15 cellular contexts compared by ENCODE assay signal in the genomic region with DNA sequence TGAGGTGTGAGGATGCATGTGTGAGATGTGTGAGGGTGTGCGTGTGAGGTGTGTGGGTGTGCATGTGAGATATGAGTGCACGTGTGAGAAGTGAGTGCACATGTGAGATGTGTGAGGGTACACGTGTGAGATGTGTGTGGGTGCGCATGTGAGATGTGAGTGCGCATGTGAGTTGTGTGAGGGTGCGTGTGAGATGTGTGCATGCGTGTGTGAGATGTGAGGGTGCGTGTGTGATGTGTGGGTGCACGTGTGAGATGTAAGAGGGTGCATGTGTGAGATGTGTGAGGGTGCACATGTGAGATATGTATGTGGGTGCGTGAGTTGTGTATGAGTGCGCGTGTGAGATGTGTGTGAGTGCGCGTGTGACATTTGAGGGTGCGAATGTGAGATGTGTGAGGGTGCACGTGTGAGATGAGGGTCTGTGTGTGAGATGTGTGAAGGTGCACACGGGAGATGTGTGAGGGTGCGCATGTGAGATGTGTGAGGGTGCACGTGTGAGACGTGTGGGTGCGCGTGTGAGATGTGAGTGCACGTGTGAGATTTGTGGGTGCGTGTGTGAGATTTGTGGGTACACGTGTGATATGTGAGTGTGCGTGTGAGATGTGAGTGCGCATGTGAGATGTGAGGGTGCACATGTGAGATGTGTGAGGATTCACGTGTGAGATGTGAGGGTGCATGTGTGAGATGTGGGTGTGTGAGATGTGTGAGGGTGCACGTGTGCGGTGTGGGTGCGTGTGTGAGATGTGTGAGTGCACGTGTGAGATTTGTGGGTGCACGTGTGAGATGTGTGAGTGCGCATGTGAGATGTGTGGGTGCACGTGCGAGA.
"Had no signal": no experiment of that assay in that cellular context is flagged by ENCODE, and none has a peak within 500 bp of the region (broad histone marks: within the 10 kb centered on the region; RNA-seq: fewer than 3 reads in every experiment).

No MANE protein-coding gene starts in this region.

- H3K36me3 ChIP-seq: pancreas, thoracic aorta, uterus had no signal

- H3K27me3 ChIP-seq: dorsolateral prefrontal cortex, pancreas, uterus had no signal

- DNase-seq: activated CD4-positive, CD25-positive, alpha-beta regulatory T cell; activated CD8-positive, alpha-beta memory T cell treated with anti-CD3 and anti-CD28 coated beads, Interleukin-2, amount 50 U/mL, for 4 hours; activated CD8-positive, alpha-beta T cell treated with anti-CD3 and anti-CD28 coated beads for 36 hours; activated naive CD4-positive, alpha-beta T cell treated with anti-CD3 and anti-CD28 coated beads, Interleukin-2, amount 10 ng/mL, durations not matched to agents 7 days and 5 days; amygdala; dorsolateral prefrontal cortex; foreskin keratinocyte; stimulated activated CD4-positive, alpha-beta T cell treated with anti-CD3 and anti-CD28 coated beads, Interleukin-15, amount 100 ng/mL, for 24 hours; stimulated activated CD4-positive, alpha-beta T cell treated with anti-CD3 and anti-CD28 coated beads, Interleukin-4, amount 100 ng/mL, for 24 hours; T-helper 2 cell; uterus had no signal

- FAIRE-seq: pancreas, TTC549 had no signal

- H3K27ac ChIP-seq: foreskin keratinocyte, pancreas, thoracic aorta, uterus had no signal

- H3K9me3 ChIP-seq: pancreas, thoracic aorta, uterus had no signal

- H3K4me1 ChIP-seq: foreskin keratinocyte, pancreas had no signal

- H3K4me3 ChIP-seq: dorsolateral prefrontal cortex, pancreas, thoracic aorta, uterus had no signal

- ATAC-seq: activated CD8-positive, alpha-beta T cell treated with anti-CD3 and anti-CD28 coated beads for 36 hours; foreskin keratinocyte; left lobe of liver; pancreas had no signal
